Comparison of ENCODE assay signal across 8 cellular contexts in genomic region chr3:177602601-177603136, GRCh38.
A peak's percentile ranks its signal among the peaks of the same experiment; 100 is the strongest.
DNase-seq lines count a peak whose midpoint lies in the region; ATAC-seq and FAIRE-seq lines count a peak whose summit lies in the region.

No MANE protein-coding gene starts in this region.

- CTCF ChIA-PET in activated CD4-positive, alpha-beta memory T cell treated with anti-CD3 and anti-CD28 coated beads, Interleukin-2, amount 10 ng/mL, durations not matched to agents 7 days and 5 days (lab: Charles Lee), result no interaction called here

- H3K9me3 Mint-ChIP-seq in stimulated activated naive CD8-positive, alpha-beta T cell treated with anti-CD3 and anti-CD28 coated beads, Interleukin-15, Interleukin-2, amounts not matched to agents 100 ng/mL and 50 ng/mL, for 24 hours, result no peaks in the 10 kb centered on the region
- peaks cover 6% of the 10 kb centered on the region for H3K9me3 Mint-ChIP-seq in activated CD4-positive, alpha-beta memory T cell treated with anti-CD3 and anti-CD28 coated beads, Interleukin-2, amount 10 ng/mL, durations not matched to agents 7 days and 5 days

- no peak for ATAC-seq in GM19397 (IDR thresholded peaks at IDR 0.05; ENCODE audit: unreplicated experiment)

- no peak overlapping the region for H3K4me3 Mint-ChIP-seq in stimulated activated naive CD8-positive, alpha-beta T cell treated with anti-CD3 and anti-CD28 coated beads, Interleukin-15, Interleukin-2, amounts not matched to agents 100 ng/mL and 50 ng/mL, for 24 hours
- H3K4me3 Mint-ChIP-seq in activated CD4-positive, alpha-beta memory T cell treated with anti-CD3 and anti-CD28 coated beads, Interleukin-2, amount 10 ng/mL, durations not matched to agents 7 days and 5 days, result no peak overlapping the region

- no peaks in the 10 kb centered on the region for H3K27me3 Mint-ChIP-seq in stimulated activated naive CD8-positive, alpha-beta T cell treated with anti-CD3 and anti-CD28 coated beads, Interleukin-15, Interleukin-2, amounts not matched to agents 100 ng/mL and 50 ng/mL, for 24 hours
- no peaks in the 10 kb centered on the region for H3K27me3 Mint-ChIP-seq in activated CD4-positive, alpha-beta memory T cell treated with anti-CD3 and anti-CD28 coated beads, Interleukin-2, amount 10 ng/mL, durations not matched to agents 7 days and 5 days

- DNase-seq in SIG-M5 treated with dmso at 0.1 percent for 504 hours (lab: John Stamatoyannopoulos, UW; ENCODE audit: unreplicated experiment), result peak; percentile 36
- no peak for DNase-seq in SIG-M5 (lab: John Stamatoyannopoulos, UW)
- peak; percentile 95 for DNase-seq in NCI-H2171 treated with DMSO at 0.1 percent for 48 hours (lab: John Stamatoyannopoulos, UW)
- DNase-seq in anterior cingulate cortex (lab: John Stamatoyannopoulos, UW), result no peak
- DNase-seq in activated CD4-positive, alpha-beta memory T cell treated with anti-CD3 and anti-CD28 coated beads, Interleukin-2, amount 10 ng/mL, durations not matched to agents 7 days and 5 days, result no peak

- H3K27ac Mint-ChIP-seq in stimulated activated naive CD8-positive, alpha-beta T cell treated with anti-CD3 and anti-CD28 coated beads, Interleukin-15, Interleukin-2, amounts not matched to agents 100 ng/mL and 50 ng/mL, for 24 hours, result peak overlapping the region; percentile 69
- H3K27ac Mint-ChIP-seq in activated CD4-positive, alpha-beta memory T cell treated with anti-CD3 and anti-CD28 coated beads, Interleukin-2, amount 10 ng/mL, durations not matched to agents 7 days and 5 days, result no peak overlapping the region

- FAIRE-seq in endometrium (lab: Jason Lieb, UNC), result peak; percentile 4

- peaks cover 65% of the 10 kb centered on the region for H3K4me1 Mint-ChIP-seq in stimulated activated naive CD8-positive, alpha-beta T cell treated with anti-CD3 and anti-CD28 coated beads, Interleukin-15, Interleukin-2, amounts not matched to agents 100 ng/mL and 50 ng/mL, for 24 hours (ENCODE audit: low read depth)
- H3K4me1 Mint-ChIP-seq in activated CD4-positive, alpha-beta memory T cell treated with anti-CD3 and anti-CD28 coated beads, Interleukin-2, amount 10 ng/mL, durations not matched to agents 7 days and 5 days, result peaks cover 52% of the 10 kb centered on the region

- POLR2A ChIA-PET in activated CD4-positive, alpha-beta memory T cell treated with anti-CD3 and anti-CD28 coated beads, Interleukin-2, amount 10 ng/mL, durations not matched to agents 7 days and 5 days (lab: Charles Lee), result no interaction called here

- H3K36me3 Mint-ChIP-seq in stimulated activated naive CD8-positive, alpha-beta T cell treated with anti-CD3 and anti-CD28 coated beads, Interleukin-15, Interleukin-2, amounts not matched to agents 100 ng/mL and 50 ng/mL, for 24 hours (ENCODE audit: low read depth), result no peaks in the 10 kb centered on the region
- H3K36me3 Mint-ChIP-seq in activated CD4-positive, alpha-beta memory T cell treated with anti-CD3 and anti-CD28 coated beads, Interleukin-2, amount 10 ng/mL, durations not matched to agents 7 days and 5 days (ENCODE audit: low read depth), result peaks cover 3% of the 10 kb centered on the region

Comparison
In these comparisons a context has a peak if more than half of its experiments do, and no peak if none do; other contexts are left out.
1. DNase-seq: peak in SIG-M5 treated with dmso at 0.1 percent for 504 hours (single experiment) and NCI-H2171 treated with DMSO at 0.1 percent for 48 hours (single experiment); none in SIG-M5 (single experiment), anterior cingulate cortex (0 of 58) and activated CD4-positive, alpha-beta memory T cell treated with anti-CD3 and anti-CD28 coated beads, Interleukin-2, amount 10 ng/mL, durations not matched to agents 7 days and 5 days (single experiment).